Comparison of ENCODE assay signal across 9 cellular contexts in genomic region chr9:92147030-92147853, GRCh38. TPM values are rescaled to one million over a fixed set of nuclear protein-coding genes. Genes with fewer than 3 reads are reported as not detected.
DNase-seq lines count a peak whose midpoint lies in the region; ATAC-seq and TF ChIP-seq lines count a peak whose summit lies in the region.
"Had no signal": no experiment of that assay in that cellular context is flagged by ENCODE, and none has a peak within 500 bp of the region (broad histone marks: within the 10 kb centered on the region; RNA-seq: fewer than 3 reads in every experiment).

No MANE protein-coding gene starts in this region.

- TF ChIP-seq CTCF in breast epithelium (IDR thresholded peaks at IDR 0.05) (no peak), lung (IDR thresholded peaks at IDR 0.05; ENCODE audit: control extremely low read depth, extremely low read depth) (no peak), uterus (IDR thresholded peaks at IDR 0.05) (peak in 3 of 4 experiments; percentile 12 to 32 (median 22))

- 14 to 18% methylated on average over 21 of the region's 21 CpGs for WGBS in lung, 2 donors

- H3K27ac ChIP-seq in breast epithelium (peak overlapping the region; percentile 73 to 90), lung (ENCODE audit: low read depth in 1 of 2, low read length in 1 of 2) (peak overlapping the region in 1 of 2 donors; percentile 2), uterus (peak overlapping the region; percentile 87)
- H3K27ac ChIP-seq: 22Rv1 had no signal

- intact Hi-C loops in breast epithelium (cut with DNase I; ENCODE audit: low total_unique reads): no loop called here
- intact Hi-C loops in uterus (cut with DNase I; ENCODE audit: low total_unique reads): no loop called here

- H3K36me3 ChIP-seq in breast epithelium (no peaks in the 10 kb centered on the region), lung (ENCODE audit: control insufficient read depth in 2 of 2, insufficient read depth in 2 of 2, low read length in 2 of 2) (no peaks in the 10 kb centered on the region), uterus (no peaks in the 10 kb centered on the region)

- H3K4me3 ChIP-seq in breast epithelium (peak overlapping the region in 2 of 3 donors; percentile 25 to 48), lung (no peak overlapping the region), uterus (no peak overlapping the region)

- TF ChIP-seq POLR2A in breast epithelium (IDR thresholded peaks at IDR 0.05): no peak
- TF ChIP-seq POLR2A in uterus (IDR thresholded peaks at IDR 0.05): no peak

- H3K27me3 ChIP-seq in breast epithelium (no peaks in the 10 kb centered on the region), lung (ENCODE audit: control insufficient read depth, insufficient read depth) (no peaks in the 10 kb centered on the region), uterus (no peaks in the 10 kb centered on the region)

- DNase-seq in DMS 273 (lab: John Stamatoyannopoulos, UW; ENCODE audit: unreplicated experiment) (peak; percentile 63), DMS 273 treated with DMSO at 0.1 percent for 48 hours (lab: John Stamatoyannopoulos, UW) (no peak), NCI-H748 treated with DMSO at 0.1 percent for 48 hours (lab: John Stamatoyannopoulos, UW) (peak; percentile 63), breast epithelium (ENCODE audit: low spot score in 2 of 2) (peak in 1 of 2 donors; percentile 43), lung (ENCODE audit: low spot score) (peak; percentile 54), uterus (peak; percentile 81 to 83)
- DNase-seq in central memory CD4-positive, alpha-beta T cell: no peak

- H3K9me3 ChIP-seq in breast epithelium (no peaks in the 10 kb centered on the region), lung (ENCODE audit: control insufficient read depth in 2 of 2, insufficient read depth in 1 of 2, low read length in 1 of 2) (no peaks in the 10 kb centered on the region), uterus (no peaks in the 10 kb centered on the region)

- H3K4me1 ChIP-seq in breast epithelium: peaks cover 0 to 4% of the 10 kb centered on the region in 2 donors
- peaks cover 0 to 10% of the 10 kb centered on the region in 2 donors for H3K4me1 ChIP-seq in lung (ENCODE audit: control insufficient read depth in 2 of 2, insufficient read depth in 2 of 2, low read length in 2 of 2)
- no peaks in the 10 kb centered on the region for H3K4me1 ChIP-seq in uterus

- ATAC-seq in HG02763 (IDR thresholded peaks at IDR 0.05; ENCODE audit: unreplicated experiment): peak; percentile 52
- peak; percentile 75 for ATAC-seq in lung (ENCODE audit: insufficient read depth, low FRiP score)

RNA-seq across cellular contexts. Expression of gene SPTLC1, which starts 32.0 kb away (rescaled TPM):
- 100 to 1,000 TPM in 1 of 3 donors, 10 to 100 TPM in 2; 89.8 to 109 (median 99.7) TPM for total RNA-seq in breast epithelium
- 100 to 1,000 TPM in 1 of 2 donors, 10 to 100 TPM in 1; 64.7 to 137 TPM for total RNA-seq in lung
- 10 to 100 TPM; 20.8 to 52.4 TPM for polyA plus RNA-seq in lung
- total RNA-seq in uterus: 100 to 1,000 TPM in 1 of 4 donors, 10 to 100 TPM in 3; 42.9 to 153 (median 70.8) TPM

Comparison
In these comparisons a context has a peak if more than half of its experiments do, and no peak if none do; other contexts are left out.
1. DNase-seq: peak in DMS 273 (single experiment), NCI-H748 treated with DMSO at 0.1 percent for 48 hours (single experiment), lung (single experiment) and uterus (2 of 2); none in DMS 273 treated with DMSO at 0.1 percent for 48 hours (single experiment) and central memory CD4-positive, alpha-beta T cell (single experiment).
2. H3K4me3 ChIP-seq: peak in breast epithelium (2 of 3); none in lung (single experiment) and uterus (0 of 2).
3. CTCF ChIP-seq: peak in uterus (3 of 4); none in breast epithelium (0 of 3) and lung (single experiment).